Comparison of ENCODE assay signal across 22 cellular contexts in the genomic region with DNA sequence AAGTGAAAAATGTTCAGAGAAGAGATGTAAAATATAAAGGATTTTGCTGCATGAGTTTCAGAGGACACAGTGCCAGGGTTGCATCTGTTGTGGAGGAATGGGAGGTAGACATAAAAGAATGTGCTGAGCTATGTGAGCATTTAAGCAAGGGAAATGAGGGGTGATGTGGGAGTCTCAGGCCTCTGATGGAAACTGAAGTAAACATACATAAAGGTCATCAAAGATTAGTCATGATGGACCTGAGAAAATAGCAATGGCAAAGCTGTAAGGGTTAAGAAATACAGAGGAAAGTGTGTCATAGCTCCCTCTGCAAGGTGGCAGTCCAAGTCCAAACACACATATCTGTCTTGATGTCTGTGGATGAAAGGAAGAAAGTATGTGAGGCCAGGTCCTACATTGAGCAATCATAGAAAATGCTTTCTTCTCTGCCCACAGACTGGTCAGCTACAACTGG.
A peak's percentile ranks its signal among the peaks of the same experiment; 100 is the strongest.
DNase-seq lines count a peak whose midpoint lies in the region; ATAC-seq and TF ChIP-seq lines count a peak whose summit lies in the region.
"Had no signal": no experiment of that assay in that cellular context is flagged by ENCODE, and none has a peak within 500 bp of the region (broad histone marks: within the 10 kb centered on the region; RNA-seq: fewer than 3 reads in every experiment).

No MANE protein-coding gene starts in this region.

- H3K4me1 Mint-ChIP-seq in nephron = no peaks in the 10 kb centered on the region
- H3K4me1 Mint-ChIP-seq: H9 had no signal

- H3K4me3 ChIP-seq in AG10803 (ENCODE audit: low read length) (no peak overlapping the region), choroid plexus epithelial cell (ENCODE audit: low read depth, low read length) (no peak overlapping the region)
- H3K4me3 ChIP-seq: gastrocnemius medialis, right atrium auricular region, thoracic aorta had no signal

- TF ChIP-seq CTCF in AG10803 (conservative IDR thresholded peaks at IDR 0.05; ENCODE audit: low read length) (no peak), choroid plexus epithelial cell (conservative IDR thresholded peaks at IDR 0.05; ENCODE audit: low read depth, low read length) (no peak), nephron (IDR thresholded peaks at IDR 0.05; ENCODE audit: unreplicated experiment in 3 of 3) (no peak)

- H3K9me3 Mint-ChIP-seq in nephron = peaks cover 21% of the 10 kb centered on the region
- H3K9me3 Mint-ChIP-seq: dendritic cell treated with granulocyte-macrophage colony-stimulating factor and Interleukin-4, amounts not matched to agents 40 ng/mL and 50 ng/mL, for 4 days; H9 had no signal

- no peak for ATAC-seq in HG02610 (IDR thresholded peaks at IDR 0.05; ENCODE audit: unreplicated experiment)
- no peak for ATAC-seq in GM18868 (IDR thresholded peaks at IDR 0.05; ENCODE audit: unreplicated experiment)
- ATAC-seq: gastrocnemius medialis had no signal

- peak; percentile 50 for DNase-seq in AG10803 (ENCODE audit: low read depth)
- peak; percentile 19 for DNase-seq in HS-5 (ENCODE audit: low read depth)
- peak; percentile 75 for DNase-seq in choroid plexus epithelial cell (ENCODE audit: low read depth)
- no peak for DNase-seq in NCI-H1417 (lab: John Stamatoyannopoulos, UW)
- no peak for DNase-seq in NCI-H1417 treated with DMSO at 0.1 percent for 48 hours (lab: John Stamatoyannopoulos, UW)
- DNase-seq: activated CD4-positive, alpha-beta T cell treated with anti-CD3 and anti-CD28 coated beads for 1 hour; activated naive CD4-positive, alpha-beta T cell treated with anti-CD3 and anti-CD28 coated beads, Interleukin-2, amount 50 U/mL, for 16 hours; AML-193; brain microvascular endothelial cell; DMS79; gastrocnemius medialis; H9; naive B cell; NCI-H1436; NCI-H524 treated with DMSO at 0.1 percent for 48 hours; stimulated activated CD4-positive, alpha-beta T cell treated with anti-CD3 and anti-CD28 coated beads, Interleukin-15, amount 100 ng/mL, for 24 hours had no signal

- H3K27me3 Mint-ChIP-seq in nephron (ENCODE audit: low read depth) = no peaks in the 10 kb centered on the region
- H3K27me3 Mint-ChIP-seq: naive B cell had no signal

- H3K36me3 Mint-ChIP-seq in nephron (ENCODE audit: low read depth) = no peaks in the 10 kb centered on the region

- peak overlapping the region; percentile 56 to 89 (median 70) for H3K27ac Mint-ChIP-seq in nephron
- H3K27ac Mint-ChIP-seq: dendritic cell treated with granulocyte-macrophage colony-stimulating factor and Interleukin-4, amounts not matched to agents 40 ng/mL and 50 ng/mL, for 4 days; H9 had no signal

- H3K4me3 Mint-ChIP-seq in nephron = no peak overlapping the region
- H3K4me3 Mint-ChIP-seq: dendritic cell treated with granulocyte-macrophage colony-stimulating factor and Interleukin-4, amounts not matched to agents 40 ng/mL and 50 ng/mL, for 4 days; H9; naive B cell had no signal

Comparison
In these comparisons a context has a peak if more than half of its experiments do, and no peak if none do; other contexts are left out.
1. DNase-seq: peak in AG10803 (single experiment), HS-5 (single experiment) and choroid plexus epithelial cell (single experiment); none in NCI-H1417 (0 of 3) and NCI-H1417 treated with DMSO at 0.1 percent for 48 hours (single experiment).